ENCODE assay signal across 26 cellular contexts in the genomic region with DNA sequence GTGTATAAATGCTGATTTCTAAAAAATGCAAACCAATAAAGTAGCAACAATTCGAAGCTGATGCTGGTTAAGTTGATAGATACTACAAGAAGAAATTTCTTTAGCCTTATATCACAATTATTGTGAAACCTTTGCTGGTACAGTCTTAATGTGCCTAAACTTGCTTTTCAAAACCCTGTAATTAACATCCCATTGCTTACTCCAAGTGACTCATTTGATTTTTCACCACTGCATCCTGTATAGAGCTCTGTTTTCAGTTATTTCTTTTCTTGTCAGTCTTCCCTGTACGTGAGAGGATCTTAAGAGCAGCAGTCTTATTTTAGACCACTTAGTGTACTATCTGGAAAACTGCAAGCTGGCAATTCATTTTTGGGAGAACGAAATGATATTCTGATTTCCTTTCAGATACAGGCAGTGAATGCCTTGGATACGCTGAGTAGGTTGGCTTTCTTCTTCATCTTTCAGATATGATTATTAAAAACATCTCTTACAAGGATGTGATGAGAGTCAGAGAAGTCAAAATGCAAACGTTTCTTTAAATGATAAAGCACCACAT.
DNase-seq lines count a peak whose midpoint lies in the region; ATAC-seq and TF ChIP-seq lines count a peak whose summit lies in the region.
"Had no signal": no experiment of that assay in that cellular context is flagged by ENCODE, and none has a peak within 500 bp of the region (broad histone marks: within the 10 kb centered on the region; RNA-seq: fewer than 3 reads in every experiment).

No MANE protein-coding gene starts in this region.

- in situ Hi-C loops in IMR-90 (cut with MboI; ENCODE audit: low sequenced_read_pairs) = no loop called here

- H3K9me3 ChIP-seq in IMR-90 (ENCODE audit: control insufficient read depth, insufficient read depth, low read length) (no peaks in the 10 kb centered on the region), trophoblast cell (ENCODE audit: insufficient read depth, low read depth, low read length) (no peaks in the 10 kb centered on the region)
- H3K9me3 ChIP-seq: adrenal gland, tibial artery had no signal

- H2BK120ac ChIP-seq in IMR-90 (ENCODE audit: low read depth, low read length) (no peak overlapping the region), trophoblast cell (ENCODE audit: insufficient read depth, low read length, poor library complexity) (no peak overlapping the region)

- H3K23ac ChIP-seq in IMR-90 (ENCODE audit: low read depth, low read length) (no peak overlapping the region), trophoblast cell (ENCODE audit: low read length) (no peak overlapping the region)

- no peak overlapping the region for H2BK15ac ChIP-seq in IMR-90 (ENCODE audit: low read depth, low read length)

- no peaks in the 10 kb centered on the region for H3K27me3 ChIP-seq in IMR-90 (ENCODE audit: control insufficient read depth, insufficient read depth, low read length)
- no peaks in the 10 kb centered on the region for H3K27me3 ChIP-seq in trophoblast cell (ENCODE audit: insufficient read depth, low read length)
- H3K27me3 ChIP-seq: adrenal gland, tibial artery had no signal

- POLR2A ChIA-PET in IMR-90 (lab: Charles Lee; ENCODE audit: unreplicated experiment) = no interaction called here

- no peaks in the 10 kb centered on the region for H3K79me2 ChIP-seq in trophoblast cell (ENCODE audit: control insufficient read depth, insufficient read depth, low read length, poor library complexity)

- H4K8ac ChIP-seq in IMR-90 (ENCODE audit: low read depth in 2 of 2, low read length in 2 of 2) = no peak overlapping the region
- H4K8ac ChIP-seq in trophoblast cell (ENCODE audit: low read depth, low read length) = no peak overlapping the region

- no peaks in the 10 kb centered on the region for H3K9me1 ChIP-seq in IMR-90 (ENCODE audit: insufficient read depth, low read length)

- H2BK20ac ChIP-seq in IMR-90 (ENCODE audit: low read depth, low read length) = no peak overlapping the region

- peak; percentile 40 for DNase-seq in ELR (ENCODE audit: low read depth)
- DNase-seq in IMR-90 = peak; percentile 39
- peak; percentile 2 to 4 for DNase-seq in cardiac fibroblast (ENCODE audit: low read depth in 2 of 2)
- DNase-seq in skeletal muscle cell (ENCODE audit: low read depth) = peak; percentile 12
- no peak for DNase-seq in trophoblast cell
- no peak for DNase-seq in mesenteric fat pad (ENCODE audit: low spot score)
- DNase-seq: activated CD4-positive, alpha-beta T cell treated with anti-CD3 and anti-CD28 coated beads, Interleukin-2, amount 10 ng/mL, durations not matched to agents 7 days and 5 days; activated CD8-positive, alpha-beta memory T cell treated with anti-CD3 and anti-CD28 coated beads, Interleukin-2, amount 50 U/mL, for 48 hours; activated effector memory CD4-positive, alpha-beta T cell treated with anti-CD3 and anti-CD28 coated beads, Interleukin-2, amount 50 U/mL, for 16 hours; adrenal gland; cerebellar nuclear complex; effector CD4-positive, alpha-beta T cell; KG1; naive thymus-derived CD8-positive, alpha-beta T cell; NCI-H1048; NCI-H2081; NCI-H526; right cardiac atrium; T-helper 1 cell; tibial artery had no signal

- CTCF ChIA-PET in IMR-90 (lab: Yijun Ruan, JAX) = interaction anchor here (1.1 kb wide), 1 partner anchor 67 kb away, joined by 3 read pairs; no protein-coding TSS in a partner anchor

- peak overlapping the region; percentile 16; the same call in 1 of the 2 replicates for H4K5ac ChIP-seq in IMR-90 (ENCODE audit: low read depth, low read length)

- H2AFZ ChIP-seq in IMR-90 (replicated peaks; ENCODE audit: low read length, poor library complexity) (no peak overlapping the region), trophoblast cell (ENCODE audit: insufficient read depth, low read length, poor library complexity) (no peak overlapping the region)

- no peak overlapping the region for H3K9ac ChIP-seq in IMR-90 (ENCODE audit: low read depth, low read length)
- H3K9ac ChIP-seq in trophoblast cell (ENCODE audit: low read length) = no peak overlapping the region

- no peaks in the 10 kb centered on the region for H4K20me1 ChIP-seq in IMR-90 (ENCODE audit: insufficient read depth, low read length)

- WGBS in IMR-90 (ENCODE audit: extremely low coverage in 2 of 2, insufficient read length in 1 of 2), 2 experiments = no CpG with 5 or more reads among the region's 5 CpGs
- WGBS in trophoblast cell (ENCODE audit: extremely low coverage, insufficient coverage, insufficient read length) = no CpG with 5 or more reads among the region's 5 CpGs

- H4K12ac ChIP-seq in trophoblast cell (ENCODE audit: low read depth, low read length) = no peak overlapping the region

- peaks cover 3% of the 10 kb centered on the region; the same call in 1 of the 2 replicates for H3K4me1 ChIP-seq in IMR-90 (ENCODE audit: control insufficient read depth, insufficient read depth, low read length)
- H3K4me1 ChIP-seq in trophoblast cell (ENCODE audit: control insufficient read depth in 1 of 2, insufficient read depth in 2 of 2, low read length in 2 of 2) = no peaks in the 10 kb centered on the region
- H3K4me1 ChIP-seq: adrenal gland, tibial artery had no signal

- TF ChIP-seq CTCF in IMR-90 (conservative IDR thresholded peaks at IDR 0.05; ENCODE audit: low read depth, low read length) (no peak), cardiac fibroblast (IDR thresholded peaks at IDR 0.05; ENCODE audit: low read depth, low read length) (no peak)

- H2BK5ac ChIP-seq in IMR-90 (ENCODE audit: low read depth, low read length, poor library complexity, severe bottlenecking) = no peak overlapping the region
- no peak overlapping the region for H2BK5ac ChIP-seq in trophoblast cell (ENCODE audit: low read depth, low read length, poor library complexity)

- H3K18ac ChIP-seq in IMR-90 (ENCODE audit: low read depth, low read length) = peak overlapping the region; percentile 57; the same call in 1 of the 2 replicates
- no peak overlapping the region for H3K18ac ChIP-seq in trophoblast cell (ENCODE audit: low read length)

- dilution Hi-C loops in IMR-90 (cut with HindIII; ENCODE audit: low sequenced_read_pairs, unreplicated experiment) = no loop called here

- no peaks in the 10 kb centered on the region for H3K79me1 ChIP-seq in IMR-90 (ENCODE audit: low read depth in 1 of 2, low read length in 2 of 2)
- no peaks in the 10 kb centered on the region for H3K79me1 ChIP-seq in trophoblast cell (ENCODE audit: low read length)

- H3K4ac ChIP-seq in IMR-90 (ENCODE audit: low read depth, low read length) (no peak overlapping the region), trophoblast cell (ENCODE audit: low read depth, low read length) (no peak overlapping the region)

- H3K4me2 ChIP-seq in IMR-90 (ENCODE audit: low read depth, low read length) (peak overlapping the region; percentile 56; the same call in 1 of the 2 replicates), trophoblast cell (ENCODE audit: low read length) (no peak overlapping the region)

- H4K91ac ChIP-seq in IMR-90 (ENCODE audit: insufficient read depth, low read depth, low read length) (no peak overlapping the region), trophoblast cell (ENCODE audit: low read depth, low read length) (no peak overlapping the region)

- no peak overlapping the region for H2BK12ac ChIP-seq in trophoblast cell (ENCODE audit: low read length)

- no TSS peak for BruUV-seq in IMR-90 (replicated peaks; lab: Mats Ljungman, UMichigan)

- no peak overlapping the region for H2AK9ac ChIP-seq in IMR-90 (replicated peaks; ENCODE audit: low read depth, low read length, poor library complexity)

- ATAC-seq in IMR-90 (ENCODE audit: low read depth) (peak; percentile 68), GM19452 (IDR thresholded peaks at IDR 0.05; ENCODE audit: unreplicated experiment) (no peak)
- ATAC-seq: HCT116; naive thymus-derived CD8-positive, alpha-beta T cell; right cardiac atrium; Right ventricle myocardium inferior; stimulated activated memory B cell treated with anti-CD40 and anti-IgM and Interleukin-4, amounts not matched to agents 10 μg/mL and 1 μg/mL and 100 μg/mL, for 72 hours had no signal

- TF ChIP-seq RAD21 in IMR-90 (IDR thresholded peaks at IDR 0.05; ENCODE audit: low read length) = no peak

- H2AK5ac ChIP-seq in IMR-90 (ENCODE audit: low read depth, low read length) = no peak overlapping the region
- no peak overlapping the region for H2AK5ac ChIP-seq in trophoblast cell (ENCODE audit: low read length)

- H3K27ac ChIP-seq in IMR-90 (ENCODE audit: insufficient read depth, low read length) = no peak overlapping the region
- no peak overlapping the region for H3K27ac ChIP-seq in trophoblast cell (ENCODE audit: low read depth, low read length)
- H3K27ac ChIP-seq: adrenal gland, C4-2B, HL-60, tibial artery had no signal

- intact Hi-C loops in IMR-90 (cut with micrococcal nuclease) = no loop called here

- H3K36me3 ChIP-seq in IMR-90 (ENCODE audit: control insufficient read depth, insufficient read depth, low read length) = no peaks in the 10 kb centered on the region
- H3K36me3 ChIP-seq in trophoblast cell (ENCODE audit: control insufficient read depth in 1 of 2, insufficient read depth in 2 of 2, low read length in 2 of 2) = no peaks in the 10 kb centered on the region
- H3K36me3 ChIP-seq: adrenal gland, tibial artery had no signal

- no peak for TF ChIP-seq POLR2A in IMR-90 (IDR thresholded peaks at IDR 0.05; ENCODE audit: low read depth, low read length)

- H3K4me3 ChIP-seq in IMR-90 (ENCODE audit: insufficient read depth, low read depth, low read length) (no peak overlapping the region), cardiac fibroblast (replicated peaks in 1 of 2; ENCODE audit: low read depth in 2 of 2, low read length in 2 of 2) (no peak overlapping the region), skeletal muscle cell (ENCODE audit: low read depth, low read length) (no peak overlapping the region), trophoblast cell (ENCODE audit: low read depth, low read length) (no peak overlapping the region)
- H3K4me3 ChIP-seq: adrenal gland, tibial artery had no signal

- no peak overlapping the region for H3K14ac ChIP-seq in IMR-90 (replicated peaks; ENCODE audit: low read depth, low read length)
- H3K14ac ChIP-seq in trophoblast cell (ENCODE audit: low read length) = no peak overlapping the region

- H3K56ac ChIP-seq in IMR-90 (ENCODE audit: extremely low read depth, insufficient read depth, low read length) = no peak overlapping the region

TF ChIP-seq in IMR-90, 13 proteins besides CTCF, POLR2A, EP300 and RAD21 (continues in another document):
- TF ChIP-seq RFX5 (IDR thresholded peaks at IDR 0.05; ENCODE audit: low read depth, low read length) (no peak), RCOR1 (IDR thresholded peaks at IDR 0.05; ENCODE audit: insufficient replicate concordance, low read length) (no peak), MAFK (IDR thresholded peaks at IDR 0.05; ENCODE audit: low read depth, low read length) (peak; percentile 72), MXI1 (IDR thresholded peaks at IDR 0.05; ENCODE audit: borderline replicate concordance, low read depth, low read length) (no peak), CHD1 (IDR thresholded peaks at IDR 0.05; ENCODE audit: low read depth, low read length) (no peak), FOS (IDR thresholded peaks at IDR 0.05; ENCODE audit: low read depth, low read length) (no peak)

Comparison
In these comparisons a context has a peak if more than half of its experiments do, and no peak if none do; other contexts are left out.
1. DNase-seq: peak in ELR (single experiment), IMR-90 (single experiment), cardiac fibroblast (2 of 2) and skeletal muscle cell (single experiment); none in trophoblast cell (0 of 2) and mesenteric fat pad (single experiment).